ENCODE assay signal across 30 cellular contexts in the genomic region with DNA sequence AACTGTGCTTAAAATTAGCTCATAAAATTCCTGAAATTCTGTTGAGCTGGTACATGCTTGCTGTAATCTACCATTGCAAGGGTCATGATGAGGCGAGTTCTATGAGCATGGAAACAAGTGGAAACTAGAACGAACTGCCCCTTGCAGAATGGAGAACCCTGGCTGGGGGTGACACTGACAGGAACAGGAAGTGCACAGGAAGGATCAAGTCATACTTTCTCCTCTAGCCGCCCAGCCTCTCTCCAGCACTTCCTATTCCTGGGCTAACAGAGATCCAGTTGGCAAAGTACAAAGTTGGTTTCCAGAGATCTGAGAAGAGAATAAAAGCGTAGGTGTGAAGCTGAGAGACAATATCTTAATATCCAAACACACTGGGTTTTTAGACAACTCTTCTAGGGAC.
"Had no signal": no experiment of that assay in that cellular context is flagged by ENCODE, and none has a peak within 500 bp of the region (broad histone marks: within the 10 kb centered on the region; RNA-seq: fewer than 3 reads in every experiment).

No MANE protein-coding gene starts in this region.

- DNase-seq: activated CD4-positive, alpha-beta memory T cell treated with anti-CD3 and anti-CD28 coated beads for 36 hours; activated CD4-positive, alpha-beta T cell treated with anti-CD3 and anti-CD28 coated beads, Interleukin-2, amount 10 ng/mL, durations not matched to agents 24 days and 14 days; activated CD4-positive, CD25-positive, alpha-beta regulatory T cell treated with anti-CD3 and anti-CD28 coated beads, Interleukin-2, amount 50 U/mL, for 72 hours; activated CD8-positive, alpha-beta memory T cell treated with anti-CD3 and anti-CD28 coated beads, Interleukin-2, amount 50 U/mL, for 4 hours; activated effector memory CD4-positive, alpha-beta T cell treated with anti-CD3 and anti-CD28 coated beads, Interleukin-2, amount 50 U/mL, for 16 hours; activated naive CD4-positive, alpha-beta T cell treated with anti-CD3 and anti-CD28 coated beads, Interleukin-2, amount 10 ng/mL, durations not matched to agents 7 days and 5 days; activated naive CD8-positive, alpha-beta T cell treated with anti-CD3 and anti-CD28 coated beads, Interleukin-2, amount 10 ng/mL, durations not matched to agents 7 days and 5 days; activated T-cell treated with anti-CD3 and anti-CD28 coated beads, Interleukin-2, amount 50 U/mL, for 1 hour; cortex of kidney; gastrocnemius medialis; glutamatergic neuron; left lung; lower lobe of right lung; mesendoderm; natural killer cell; occipital lobe; right cardiac atrium; stimulated activated CD4-positive, alpha-beta T cell treated with anti-CD3 and anti-CD28 coated beads, Interleukin-15, amount 100 ng/mL, for 24 hours; stimulated activated CD4-positive, alpha-beta T cell treated with anti-CD3 and anti-CD28 coated beads, Interleukin-2, amount 100 ng/mL, for 24 hours; stimulated activated naive CD4-positive, alpha-beta T cell; T-helper 9 cell; tibial artery had no signal

- H3K4me2 ChIP-seq: neural progenitor cell had no signal

- H3K9me3 ChIP-seq: ascending aorta, gastrocnemius medialis, left lung, lower lobe of right lung, suprapubic skin, tibial artery had no signal

- H3K27me3 ChIP-seq: ascending aorta, gastrocnemius medialis, left lung, neural progenitor cell, suprapubic skin, tibial artery had no signal

- H3K79me2 ChIP-seq: parathyroid adenoma had no signal

- H3K36me3 Mint-ChIP-seq: activated CD4-positive, alpha-beta memory T cell treated with anti-CD3 and anti-CD28 coated beads for 36 hours; activated naive CD4-positive, alpha-beta T cell treated with anti-CD3 and anti-CD28 coated beads, Interleukin-2, amount 10 ng/mL, durations not matched to agents 7 days and 5 days; activated naive CD8-positive, alpha-beta T cell treated with anti-CD3 and anti-CD28 coated beads, Interleukin-2, amount 10 ng/mL, durations not matched to agents 7 days and 5 days; brain; natural killer cell; neural progenitor cell had no signal

- ATAC-seq: gastrocnemius medialis, left lung, lower lobe of right lung, natural killer cell had no signal

- H3K4me3 ChIP-seq: ascending aorta, gastrocnemius medialis, left lung, lower lobe of right lung, neural progenitor cell, suprapubic skin, tibial artery had no signal

- H3K4me1 Mint-ChIP-seq: activated CD4-positive, alpha-beta T cell treated with anti-CD3 and anti-CD28 coated beads, Interleukin-2, amount 10 ng/mL, durations not matched to agents 24 days and 14 days; activated naive CD4-positive, alpha-beta T cell treated with anti-CD3 and anti-CD28 coated beads, Interleukin-2, amount 10 ng/mL, durations not matched to agents 7 days and 5 days; natural killer cell had no signal

- H3K27me3 Mint-ChIP-seq: activated CD4-positive, alpha-beta memory T cell treated with anti-CD3 and anti-CD28 coated beads for 36 hours had no signal

- H3K4me1 ChIP-seq: ascending aorta, gastrocnemius medialis, left lung, lower lobe of right lung, neural progenitor cell, parathyroid adenoma, suprapubic skin, tibial artery had no signal

- H3K4me3 Mint-ChIP-seq: activated CD4-positive, alpha-beta memory T cell treated with anti-CD3 and anti-CD28 coated beads for 36 hours; activated CD4-positive, alpha-beta T cell treated with anti-CD3 and anti-CD28 coated beads, Interleukin-2, amount 10 ng/mL, durations not matched to agents 24 days and 14 days; activated naive CD4-positive, alpha-beta T cell treated with anti-CD3 and anti-CD28 coated beads, Interleukin-2, amount 10 ng/mL, durations not matched to agents 7 days and 5 days; activated naive CD8-positive, alpha-beta T cell treated with anti-CD3 and anti-CD28 coated beads, Interleukin-2, amount 10 ng/mL, durations not matched to agents 7 days and 5 days; activated T-helper 1 cell treated with anti-CD3 and anti-CD28 coated beads, Interleukin-12 subunit alpha, Interleukin-12 subunit beta, Interleukin-2, Interleukin-4 antibody, amounts not matched to agents 30 ng/mL and 10 ng/mL and 1 ng/mL, durations not matched to agents 14 hours and 24 hours and 36 hours; brain; natural killer cell; neural progenitor cell had no signal

- H3K27ac Mint-ChIP-seq: activated CD4-positive, alpha-beta memory T cell treated with anti-CD3 and anti-CD28 coated beads for 36 hours; activated CD4-positive, alpha-beta T cell treated with anti-CD3 and anti-CD28 coated beads, Interleukin-2, amount 10 ng/mL, durations not matched to agents 24 days and 14 days; activated naive CD4-positive, alpha-beta T cell treated with anti-CD3 and anti-CD28 coated beads, Interleukin-2, amount 10 ng/mL, durations not matched to agents 7 days and 5 days; activated naive CD8-positive, alpha-beta T cell treated with anti-CD3 and anti-CD28 coated beads, Interleukin-2, amount 10 ng/mL, durations not matched to agents 7 days and 5 days; activated T-helper 1 cell treated with anti-CD3 and anti-CD28 coated beads, Interleukin-12 subunit alpha, Interleukin-12 subunit beta, Interleukin-2, Interleukin-4 antibody, amounts not matched to agents 30 ng/mL and 10 ng/mL and 1 ng/mL, durations not matched to agents 14 hours and 24 hours and 36 hours; brain; natural killer cell; neural progenitor cell had no signal

- H3K9me3 Mint-ChIP-seq: activated CD4-positive, alpha-beta memory T cell treated with anti-CD3 and anti-CD28 coated beads for 36 hours; activated CD4-positive, alpha-beta T cell treated with anti-CD3 and anti-CD28 coated beads, Interleukin-2, amount 10 ng/mL, durations not matched to agents 24 days and 14 days; activated naive CD4-positive, alpha-beta T cell treated with anti-CD3 and anti-CD28 coated beads, Interleukin-2, amount 10 ng/mL, durations not matched to agents 7 days and 5 days; activated naive CD8-positive, alpha-beta T cell treated with anti-CD3 and anti-CD28 coated beads, Interleukin-2, amount 10 ng/mL, durations not matched to agents 7 days and 5 days; activated T-helper 1 cell treated with anti-CD3 and anti-CD28 coated beads, Interleukin-12 subunit alpha, Interleukin-12 subunit beta, Interleukin-2, Interleukin-4 antibody, amounts not matched to agents 30 ng/mL and 10 ng/mL and 1 ng/mL, durations not matched to agents 14 hours and 24 hours and 36 hours; natural killer cell; neural progenitor cell had no signal

- H3K36me3 ChIP-seq: ascending aorta, gastrocnemius medialis, left lung, lower lobe of right lung, neural progenitor cell, suprapubic skin, tibial artery had no signal

- FAIRE-seq: islet of Langerhans had no signal

- H2AFZ ChIP-seq: neural progenitor cell, parathyroid adenoma had no signal

- H3K9ac ChIP-seq: neural progenitor cell, parathyroid adenoma had no signal

- H3K27ac ChIP-seq: ascending aorta, epithelial cell of prostate, gastrocnemius medialis, left lung, lower lobe of right lung, neural progenitor cell, parathyroid adenoma, suprapubic skin, tibial artery had no signal
